Comparison of ENCODE assay signal across 8 cellular contexts in the genomic region with DNA sequence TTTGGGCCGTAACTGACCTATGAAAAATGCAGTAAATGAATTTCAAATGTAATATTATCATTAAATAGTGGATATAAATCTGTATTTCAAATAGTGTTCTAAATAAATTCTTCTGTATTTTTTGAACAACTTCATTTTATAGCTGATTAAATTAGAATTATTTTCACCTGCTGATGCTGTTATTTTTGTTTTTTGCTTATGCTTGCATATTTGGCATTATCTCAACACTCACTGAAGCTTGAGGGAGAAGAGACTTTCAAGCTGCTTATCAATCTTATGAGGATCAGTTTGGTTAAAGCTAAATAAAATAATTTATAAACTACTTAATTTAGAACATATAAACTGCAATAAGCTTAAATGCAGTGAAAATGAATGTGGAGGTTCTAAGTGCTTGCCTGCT.
"Had no signal": no experiment of that assay in that cellular context is flagged by ENCODE, and none has a peak within 500 bp of the region (broad histone marks: within the 10 kb centered on the region; RNA-seq: fewer than 3 reads in every experiment).

No MANE protein-coding gene starts in this region.

- H3K27ac ChIP-seq: GM23248, HL-60 had no signal

- ATAC-seq: HCT116 had no signal

- H3K4me1 ChIP-seq: HAP-1 had no signal

- H3K9me3 ChIP-seq: HAP-1 had no signal

- H3K9ac ChIP-seq: GM23248 had no signal

- H2AFZ ChIP-seq: GM23248 had no signal

- H3K4me3 ChIP-seq: GM23248, HAP-1 had no signal

- DNase-seq: GM23248, GOT3, H7, HFFc6, KG1 had no signal

- H3K36me3 ChIP-seq: HAP-1 had no signal
